Comparison of ENCODE assay signal across 15 cellular contexts in the genomic region with DNA sequence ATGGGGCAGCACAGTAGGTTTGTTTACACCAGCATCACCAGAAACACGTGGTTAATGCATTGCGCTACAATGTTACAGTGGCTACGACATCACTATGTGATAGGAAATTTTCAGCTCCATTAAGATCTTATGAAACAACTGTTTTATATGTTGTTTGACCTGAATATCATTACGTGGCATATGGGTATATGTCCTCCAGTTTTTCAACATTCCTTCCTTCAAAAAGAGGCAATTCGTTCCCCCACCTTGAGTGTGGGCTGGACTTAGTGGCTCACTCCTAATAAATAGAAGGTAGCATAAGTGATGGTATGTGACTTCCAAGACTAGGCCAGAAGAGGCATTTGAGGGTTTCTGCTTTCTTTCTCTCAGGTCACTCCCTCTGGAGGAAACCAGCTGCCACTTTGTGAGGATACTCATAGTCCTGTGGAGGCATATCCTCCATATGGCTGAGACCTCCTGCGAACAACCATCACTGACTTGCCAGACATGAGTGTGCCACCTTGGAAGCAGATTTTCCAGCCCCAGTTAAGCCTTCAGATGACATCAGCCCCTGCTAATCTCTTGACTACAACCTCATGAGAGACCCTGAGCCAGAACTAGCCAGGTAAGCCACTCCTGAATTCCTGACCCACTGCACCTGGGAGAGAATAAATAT.
"Had no signal": no experiment of that assay in that cellular context is flagged by ENCODE, and none has a peak within 500 bp of the region (broad histone marks: within the 10 kb centered on the region; RNA-seq: fewer than 3 reads in every experiment).

No MANE protein-coding gene starts in this region.

- H3K27me3 ChIP-seq: foreskin keratinocyte, suprapubic skin, upper lobe of right lung had no signal

- ATAC-seq: activated CD8-positive, alpha-beta memory T cell treated with anti-CD3 and anti-CD28 coated beads, Interleukin-2, amount 10 ng/mL, durations not matched to agents 7 days and 5 days; foreskin keratinocyte; stimulated activated naive CD8-positive, alpha-beta T cell treated with anti-CD3 and anti-CD28 coated beads, Interleukin-15, Interleukin-2, amounts not matched to agents 100 U/mL and 50 U/mL, for 24 hours; upper lobe of right lung had no signal

- H3K36me3 ChIP-seq: suprapubic skin, upper lobe of right lung had no signal

- H3K27ac ChIP-seq: foreskin keratinocyte, parathyroid adenoma, suprapubic skin, upper lobe of right lung had no signal

- H3K27me3 Mint-ChIP-seq: activated T-cell treated with anti-CD3 and anti-CD28 coated beads, Interleukin-2, amount 50 U/mL, for 24 hours had no signal

- H3K9me3 Mint-ChIP-seq: activated T-cell treated with anti-CD3 and anti-CD28 coated beads, Interleukin-2, amount 50 U/mL, for 24 hours had no signal

- H3K4me3 Mint-ChIP-seq: activated CD8-positive, alpha-beta memory T cell treated with anti-CD3 and anti-CD28 coated beads, Interleukin-2, amount 10 ng/mL, durations not matched to agents 7 days and 5 days had no signal

- H3K9ac ChIP-seq: parathyroid adenoma had no signal

- H2AFZ ChIP-seq: parathyroid adenoma had no signal

- H3K27ac Mint-ChIP-seq: activated CD8-positive, alpha-beta memory T cell treated with anti-CD3 and anti-CD28 coated beads, Interleukin-2, amount 10 ng/mL, durations not matched to agents 7 days and 5 days; activated T-cell treated with anti-CD3 and anti-CD28 coated beads, Interleukin-2, amount 50 U/mL, for 24 hours had no signal

- H3K79me2 ChIP-seq: parathyroid adenoma had no signal

- DNase-seq: activated CD4-positive, alpha-beta T cell treated with anti-CD3 and anti-CD28 coated beads, Interleukin-2, amount 50 U/mL, for 48 hours; activated CD4-positive, CD25-positive, alpha-beta regulatory T cell treated with anti-CD3 and anti-CD28 coated beads, Interleukin-2, amount 50 U/mL, for 72 hours; activated CD8-positive, alpha-beta memory T cell treated with anti-CD3 and anti-CD28 coated beads, Interleukin-2, amount 10 ng/mL, durations not matched to agents 7 days and 5 days; activated gamma-delta T cell; activated T-cell treated with anti-CD3 and anti-CD28 coated beads, Interleukin-2, amount 50 U/mL, for 24 hours; foreskin keratinocyte; head of caudate nucleus; retina; stimulated activated CD4-positive, alpha-beta T cell treated with anti-CD3 and anti-CD28 coated beads, Interleukin-4, amount 100 ng/mL, for 1 hour; stimulated activated CD8-positive, alpha-beta memory T cell treated with anti-CD3 and anti-CD28 coated beads, Interleukin-4, amount 100 ng/mL, for 48 hours; stimulated activated naive CD8-positive, alpha-beta T cell treated with anti-CD3 and anti-CD28 coated beads, Interleukin-15, Interleukin-2, amounts not matched to agents 100 U/mL and 50 U/mL, for 24 hours; T-helper 2 cell; upper lobe of right lung had no signal

- H3K9me3 ChIP-seq: suprapubic skin, upper lobe of right lung had no signal

- H3K4me3 ChIP-seq: suprapubic skin, upper lobe of right lung had no signal
